In the genomic region with DNA sequence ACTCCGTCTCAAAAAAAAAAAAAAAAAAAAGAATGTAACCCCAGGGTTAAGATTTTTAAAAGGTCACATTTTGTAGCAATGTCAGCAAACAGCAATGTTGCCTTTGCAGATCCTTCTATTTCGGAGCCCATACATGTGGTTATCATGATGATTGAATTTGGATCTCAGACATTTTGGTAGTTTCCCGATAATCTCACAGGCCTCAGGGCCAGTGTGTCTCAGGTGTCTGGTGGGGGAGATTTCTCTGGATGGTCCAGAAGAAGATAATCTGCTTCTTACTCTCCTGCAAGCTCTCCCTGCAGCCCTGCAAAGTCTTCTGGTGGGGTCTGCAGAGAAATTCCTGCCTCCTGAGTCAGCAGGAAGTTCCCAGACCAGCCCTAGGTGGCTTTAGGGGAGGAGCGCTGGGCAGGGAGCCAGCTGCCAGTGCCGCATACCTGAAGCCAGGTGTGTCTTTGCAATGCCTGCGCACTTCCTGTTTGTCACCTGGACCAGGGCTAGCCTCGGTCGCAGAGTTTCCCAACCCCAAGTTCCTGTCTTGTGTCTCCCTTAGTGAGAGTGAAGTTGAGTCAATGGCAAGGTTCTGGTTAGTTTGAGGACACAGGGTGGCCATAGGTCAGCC, we compare ENCODE assay signal across 1 cellular context.
A peak's percentile ranks its signal among the peaks of the same experiment; 100 is the strongest.
TF ChIP-seq lines count a peak whose summit lies in the region.

No MANE protein-coding gene starts in this region.

TF ChIP-seq in HepG2, 621 proteins besides CTCF, POLR2A, EP300 and RAD21 (continued from another document and continues in another):
- no peak for TF ChIP-seq MZF1 (CRISPR knock-in tag; IDR thresholded peaks at IDR 0.05; ENCODE audit: borderline replicate concordance)
- no peak for TF ChIP-seq ELF4 (CRISPR knock-in tag; IDR thresholded peaks at IDR 0.05; ENCODE audit: borderline replicate concordance)
- TF ChIP-seq, protein P1, sequence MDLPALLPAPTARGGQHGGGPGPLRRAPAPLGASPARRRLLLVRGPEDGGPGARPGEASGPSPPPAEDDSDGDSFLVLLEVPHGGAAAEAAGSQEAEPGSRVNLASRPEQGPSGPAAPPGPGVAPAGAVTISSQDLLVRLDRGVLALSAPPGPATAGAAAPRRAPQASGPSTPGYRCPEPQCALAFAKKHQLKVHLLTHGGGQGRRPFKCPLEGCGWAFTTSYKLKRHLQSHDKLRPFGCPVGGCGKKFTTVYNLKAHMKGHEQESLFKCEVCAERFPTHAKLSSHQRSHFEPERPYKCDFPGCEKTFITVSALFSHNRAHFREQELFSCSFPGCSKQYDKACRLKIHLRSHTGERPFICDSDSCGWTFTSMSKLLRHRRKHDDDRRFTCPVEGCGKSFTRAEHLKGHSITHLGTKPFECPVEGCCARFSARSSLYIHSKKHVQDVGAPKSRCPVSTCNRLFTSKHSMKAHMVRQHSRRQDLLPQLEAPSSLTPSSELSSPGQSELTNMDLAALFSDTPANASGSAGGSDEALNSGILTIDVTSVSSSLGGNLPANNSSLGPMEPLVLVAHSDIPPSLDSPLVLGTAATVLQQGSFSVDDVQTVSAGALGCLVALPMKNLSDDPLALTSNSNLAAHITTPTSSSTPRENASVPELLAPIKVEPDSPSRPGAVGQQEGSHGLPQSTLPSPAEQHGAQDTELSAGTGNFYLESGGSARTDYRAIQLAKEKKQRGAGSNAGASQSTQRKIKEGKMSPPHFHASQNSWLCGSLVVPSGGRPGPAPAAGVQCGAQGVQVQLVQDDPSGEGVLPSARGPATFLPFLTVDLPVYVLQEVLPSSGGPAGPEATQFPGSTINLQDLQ (CRISPR knock-in tag; IDR thresholded peaks at IDR 0.05): no peak
- no peak for TF ChIP-seq PITX1 (CRISPR knock-in tag; IDR thresholded peaks at IDR 0.05)
- TF ChIP-seq, protein P2, sequence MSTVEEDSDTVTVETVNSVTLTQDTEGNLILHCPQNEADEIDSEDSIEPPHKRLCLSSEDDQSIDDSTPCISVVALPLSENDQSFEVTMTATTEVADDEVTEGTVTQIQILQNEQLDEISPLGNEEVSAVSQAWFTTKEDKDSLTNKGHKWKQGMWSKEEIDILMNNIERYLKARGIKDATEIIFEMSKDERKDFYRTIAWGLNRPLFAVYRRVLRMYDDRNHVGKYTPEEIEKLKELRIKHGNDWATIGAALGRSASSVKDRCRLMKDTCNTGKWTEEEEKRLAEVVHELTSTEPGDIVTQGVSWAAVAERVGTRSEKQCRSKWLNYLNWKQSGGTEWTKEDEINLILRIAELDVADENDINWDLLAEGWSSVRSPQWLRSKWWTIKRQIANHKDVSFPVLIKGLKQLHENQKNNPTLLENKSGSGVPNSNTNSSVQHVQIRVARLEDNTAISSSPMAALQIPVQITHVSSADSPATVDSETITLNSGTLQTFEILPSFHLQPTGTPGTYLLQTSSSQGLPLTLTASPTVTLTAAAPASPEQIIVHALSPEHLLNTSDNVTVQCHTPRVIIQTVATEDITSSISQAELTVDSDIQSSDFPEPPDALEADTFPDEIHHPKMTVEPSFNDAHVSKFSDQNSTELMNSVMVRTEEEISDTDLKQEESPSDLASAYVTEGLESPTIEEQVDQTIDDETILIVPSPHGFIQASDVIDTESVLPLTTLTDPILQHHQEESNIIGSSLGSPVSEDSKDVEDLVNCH (CRISPR knock-in tag; IDR thresholded peaks at IDR 0.05): no peak
- TF ChIP-seq POLR2G (IDR thresholded peaks at IDR 0.05; ENCODE audit: low read depth, low read length): no peak
- peak; percentile 98 for TF ChIP-seq ZEB1 (IDR thresholded peaks at IDR 0.05; ENCODE audit: insufficient replicate concordance, low read depth)
- TF ChIP-seq, protein P3, sequence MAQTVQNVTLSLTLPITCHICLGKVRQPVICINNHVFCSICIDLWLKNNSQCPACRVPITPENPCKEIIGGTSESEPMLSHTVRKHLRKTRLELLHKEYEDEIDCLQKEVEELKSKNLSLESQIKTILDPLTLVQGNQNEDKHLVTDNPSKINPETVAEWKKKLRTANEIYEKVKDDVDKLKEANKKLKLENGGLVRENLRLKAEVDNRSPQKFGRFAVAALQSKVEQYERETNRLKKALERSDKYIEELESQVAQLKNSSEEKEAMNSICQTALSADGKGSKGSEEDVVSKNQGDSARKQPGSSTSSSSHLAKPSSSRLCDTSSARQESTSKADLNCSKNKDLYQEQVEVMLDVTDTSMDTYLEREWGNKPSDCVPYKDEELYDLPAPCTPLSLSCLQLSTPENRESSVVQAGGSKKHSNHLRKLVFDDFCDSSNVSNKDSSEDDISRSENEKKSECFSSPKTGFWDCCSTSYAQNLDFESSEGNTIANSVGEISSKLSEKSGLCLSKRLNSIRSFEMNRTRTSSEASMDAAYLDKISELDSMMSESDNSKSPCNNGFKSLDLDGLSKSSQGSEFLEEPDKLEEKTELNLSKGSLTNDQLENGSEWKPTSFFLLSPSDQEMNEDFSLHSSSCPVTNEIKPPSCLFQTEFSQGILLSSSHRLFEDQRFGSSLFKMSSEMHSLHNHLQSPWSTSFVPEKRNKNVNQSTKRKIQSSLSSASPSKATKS (CRISPR knock-in tag; IDR thresholded peaks at IDR 0.05): no peak
- TF ChIP-seq ZNF761 (CRISPR knock-in tag; conservative IDR thresholded peaks at IDR 0.05): no peak
- no peak for TF ChIP-seq NR1H2 (CRISPR knock-in tag; IDR thresholded peaks at IDR 0.05; ENCODE audit: borderline replicate concordance, low read depth)
- no peak for TF ChIP-seq ZFP1 (CRISPR knock-in tag; IDR thresholded peaks at IDR 0.05)
- TF ChIP-seq, protein P4, sequence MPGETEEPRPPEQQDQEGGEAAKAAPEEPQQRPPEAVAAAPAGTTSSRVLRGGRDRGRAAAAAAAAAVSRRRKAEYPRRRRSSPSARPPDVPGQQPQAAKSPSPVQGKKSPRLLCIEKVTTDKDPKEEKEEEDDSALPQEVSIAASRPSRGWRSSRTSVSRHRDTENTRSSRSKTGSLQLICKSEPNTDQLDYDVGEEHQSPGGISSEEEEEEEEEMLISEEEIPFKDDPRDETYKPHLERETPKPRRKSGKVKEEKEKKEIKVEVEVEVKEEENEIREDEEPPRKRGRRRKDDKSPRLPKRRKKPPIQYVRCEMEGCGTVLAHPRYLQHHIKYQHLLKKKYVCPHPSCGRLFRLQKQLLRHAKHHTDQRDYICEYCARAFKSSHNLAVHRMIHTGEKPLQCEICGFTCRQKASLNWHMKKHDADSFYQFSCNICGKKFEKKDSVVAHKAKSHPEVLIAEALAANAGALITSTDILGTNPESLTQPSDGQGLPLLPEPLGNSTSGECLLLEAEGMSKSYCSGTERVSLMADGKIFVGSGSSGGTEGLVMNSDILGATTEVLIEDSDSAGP (CRISPR knock-in tag; IDR thresholded peaks at IDR 0.05; ENCODE audit: borderline replicate concordance): no peak
- TF ChIP-seq HIVEP1 (CRISPR knock-in tag; IDR thresholded peaks at IDR 0.05): no peak
- no peak for TF ChIP-seq ZNF891 (CRISPR knock-in tag; IDR thresholded peaks at IDR 0.05)
- no peak for TF ChIP-seq HOXD1 (CRISPR knock-in tag; IDR thresholded peaks at IDR 0.05)
- no peak for TF ChIP-seq ZNF816 (CRISPR knock-in tag; IDR thresholded peaks at IDR 0.05; ENCODE audit: borderline replicate concordance)
- no peak for TF ChIP-seq ZMAT3 (CRISPR knock-in tag; conservative IDR thresholded peaks at IDR 0.05)
- TF ChIP-seq ZNF382 (CRISPR knock-in tag; IDR thresholded peaks at IDR 0.05; ENCODE audit: borderline replicate concordance): no peak
- TF ChIP-seq, protein P5, sequence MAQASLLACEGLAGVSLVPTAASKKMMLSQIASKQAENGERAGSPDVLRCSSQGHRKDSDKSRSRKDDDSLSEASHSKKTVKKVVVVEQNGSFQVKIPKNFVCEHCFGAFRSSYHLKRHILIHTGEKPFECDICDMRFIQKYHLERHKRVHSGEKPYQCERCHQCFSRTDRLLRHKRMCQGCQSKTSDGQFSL (CRISPR knock-in tag; IDR thresholded peaks at IDR 0.05): no peak
- peak; percentile 82 for TF ChIP-seq FOSL2 (CRISPR knock-in tag; IDR thresholded peaks at IDR 0.05)
- no peak for TF ChIP-seq ZNF205 (CRISPR knock-in tag; IDR thresholded peaks at IDR 0.05)
- no peak for TF ChIP-seq CREM (IDR thresholded peaks at IDR 0.05)
- no peak for TF ChIP-seq CREM (CRISPR knock-in tag; IDR thresholded peaks at IDR 0.05)
- no peak for TF ChIP-seq GABPA (IDR thresholded peaks at IDR 0.05; ENCODE audit: low read depth, low read length)
- peak; percentile 44; the same call in 1 of the 2 replicates for TF ChIP-seq GABPA (CRISPR knock-in tag; IDR thresholded peaks at IDR 0.05; ENCODE audit: low read depth)
- TF ChIP-seq SMAD3 (CRISPR knock-in tag; IDR thresholded peaks at IDR 0.05): no peak
- TF ChIP-seq NFE2L2 (IDR thresholded peaks at IDR 0.05; ENCODE audit: low read length): no peak
- TF ChIP-seq ZNF432 (CRISPR knock-in tag; IDR thresholded peaks at IDR 0.05; ENCODE audit: borderline replicate concordance): no peak
- TF ChIP-seq ZBTB42 (CRISPR knock-in tag; IDR thresholded peaks at IDR 0.05): no peak
- TF ChIP-seq PPARG (CRISPR knock-in tag; conservative IDR thresholded peaks at IDR 0.05): no peak
- TF ChIP-seq ZNF563 (CRISPR knock-in tag; IDR thresholded peaks at IDR 0.05): 0 out of 2 replicates have a peak, but pooled peaks have one; percentile 34
- no peak for TF ChIP-seq RFX5 (IDR thresholded peaks at IDR 0.05; ENCODE audit: low read depth, low read length)
- TF ChIP-seq, protein P6, sequence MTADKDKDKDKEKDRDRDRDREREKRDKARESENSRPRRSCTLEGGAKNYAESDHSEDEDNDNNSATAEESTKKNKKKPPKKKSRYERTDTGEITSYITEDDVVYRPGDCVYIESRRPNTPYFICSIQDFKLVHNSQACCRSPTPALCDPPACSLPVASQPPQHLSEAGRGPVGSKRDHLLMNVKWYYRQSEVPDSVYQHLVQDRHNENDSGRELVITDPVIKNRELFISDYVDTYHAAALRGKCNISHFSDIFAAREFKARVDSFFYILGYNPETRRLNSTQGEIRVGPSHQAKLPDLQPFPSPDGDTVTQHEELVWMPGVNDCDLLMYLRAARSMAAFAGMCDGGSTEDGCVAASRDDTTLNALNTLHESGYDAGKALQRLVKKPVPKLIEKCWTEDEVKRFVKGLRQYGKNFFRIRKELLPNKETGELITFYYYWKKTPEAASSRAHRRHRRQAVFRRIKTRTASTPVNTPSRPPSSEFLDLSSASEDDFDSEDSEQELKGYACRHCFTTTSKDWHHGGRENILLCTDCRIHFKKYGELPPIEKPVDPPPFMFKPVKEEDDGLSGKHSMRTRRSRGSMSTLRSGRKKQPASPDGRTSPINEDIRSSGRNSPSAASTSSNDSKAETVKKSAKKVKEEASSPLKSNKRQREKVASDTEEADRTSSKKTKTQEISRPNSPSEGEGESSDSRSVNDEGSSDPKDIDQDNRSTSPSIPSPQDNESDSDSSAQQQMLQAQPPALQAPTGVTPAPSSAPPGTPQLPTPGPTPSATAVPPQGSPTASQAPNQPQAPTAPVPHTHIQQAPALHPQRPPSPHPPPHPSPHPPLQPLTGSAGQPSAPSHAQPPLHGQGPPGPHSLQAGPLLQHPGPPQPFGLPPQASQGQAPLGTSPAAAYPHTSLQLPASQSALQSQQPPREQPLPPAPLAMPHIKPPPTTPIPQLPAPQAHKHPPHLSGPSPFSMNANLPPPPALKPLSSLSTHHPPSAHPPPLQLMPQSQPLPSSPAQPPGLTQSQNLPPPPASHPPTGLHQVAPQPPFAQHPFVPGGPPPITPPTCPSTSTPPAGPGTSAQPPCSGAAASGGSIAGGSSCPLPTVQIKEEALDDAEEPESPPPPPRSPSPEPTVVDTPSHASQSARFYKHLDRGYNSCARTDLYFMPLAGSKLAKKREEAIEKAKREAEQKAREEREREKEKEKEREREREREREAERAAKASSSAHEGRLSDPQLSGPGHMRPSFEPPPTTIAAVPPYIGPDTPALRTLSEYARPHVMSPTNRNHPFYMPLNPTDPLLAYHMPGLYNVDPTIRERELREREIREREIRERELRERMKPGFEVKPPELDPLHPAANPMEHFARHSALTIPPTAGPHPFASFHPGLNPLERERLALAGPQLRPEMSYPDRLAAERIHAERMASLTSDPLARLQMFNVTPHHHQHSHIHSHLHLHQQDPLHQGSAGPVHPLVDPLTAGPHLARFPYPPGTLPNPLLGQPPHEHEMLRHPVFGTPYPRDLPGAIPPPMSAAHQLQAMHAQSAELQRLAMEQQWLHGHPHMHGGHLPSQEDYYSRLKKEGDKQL (CRISPR knock-in tag; IDR thresholded peaks at IDR 0.05; ENCODE audit: low read depth): no peak
- TF ChIP-seq, protein P7, sequence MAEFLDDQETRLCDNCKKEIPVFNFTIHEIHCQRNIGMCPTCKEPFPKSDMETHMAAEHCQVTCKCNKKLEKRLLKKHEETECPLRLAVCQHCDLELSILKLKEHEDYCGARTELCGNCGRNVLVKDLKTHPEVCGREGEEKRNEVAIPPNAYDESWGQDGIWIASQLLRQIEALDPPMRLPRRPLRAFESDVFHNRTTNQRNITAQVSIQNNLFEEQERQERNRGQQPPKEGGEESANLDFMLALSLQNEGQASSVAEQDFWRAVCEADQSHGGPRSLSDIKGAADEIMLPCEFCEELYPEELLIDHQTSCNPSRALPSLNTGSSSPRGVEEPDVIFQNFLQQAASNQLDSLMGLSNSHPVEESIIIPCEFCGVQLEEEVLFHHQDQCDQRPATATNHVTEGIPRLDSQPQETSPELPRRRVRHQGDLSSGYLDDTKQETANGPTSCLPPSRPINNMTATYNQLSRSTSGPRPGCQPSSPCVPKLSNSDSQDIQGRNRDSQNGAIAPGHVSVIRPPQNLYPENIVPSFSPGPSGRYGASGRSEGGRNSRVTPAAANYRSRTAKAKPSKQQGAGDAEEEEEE (CRISPR knock-in tag; IDR thresholded peaks at IDR 0.05; ENCODE audit: borderline replicate concordance): no peak
- TF ChIP-seq SNAI1 (CRISPR knock-in tag; IDR thresholded peaks at IDR 0.05; ENCODE audit: borderline replicate concordance): no peak
- TF ChIP-seq ZBTB38 (CRISPR knock-in tag; IDR thresholded peaks at IDR 0.05): 0 out of 2 replicates have a peak, but pooled peaks have one; percentile 12
- no peak for TF ChIP-seq ZNF83 (CRISPR knock-in tag; IDR thresholded peaks at IDR 0.05; ENCODE audit: borderline replicate concordance)
- TF ChIP-seq ELF1 (CRISPR knock-in tag; IDR thresholded peaks at IDR 0.05): 0 out of 2 replicates have a peak, but pooled peaks have one; percentile 31
- TF ChIP-seq PAWR (CRISPR knock-in tag; IDR thresholded peaks at IDR 0.05; ENCODE audit: borderline replicate concordance): no peak
- TF ChIP-seq FOXA3 (CRISPR knock-in tag; IDR thresholded peaks at IDR 0.05): no peak
- TF ChIP-seq SP1 (IDR thresholded peaks at IDR 0.05): no peak
- no peak for TF ChIP-seq SP1 (CRISPR knock-in tag; IDR thresholded peaks at IDR 0.05)
- TF ChIP-seq ZNF549 (CRISPR knock-in tag; IDR thresholded peaks at IDR 0.05): no peak
- TF ChIP-seq HMGA1 (CRISPR knock-in tag; conservative IDR thresholded peaks at IDR 0.05): no peak
- TF ChIP-seq HMG20A (CRISPR knock-in tag; IDR thresholded peaks at IDR 0.05; ENCODE audit: borderline replicate concordance): no peak
- TF ChIP-seq ZNF326 (CRISPR knock-in tag; IDR thresholded peaks at IDR 0.05; ENCODE audit: borderline replicate concordance): no peak
- TF ChIP-seq, protein P8, sequence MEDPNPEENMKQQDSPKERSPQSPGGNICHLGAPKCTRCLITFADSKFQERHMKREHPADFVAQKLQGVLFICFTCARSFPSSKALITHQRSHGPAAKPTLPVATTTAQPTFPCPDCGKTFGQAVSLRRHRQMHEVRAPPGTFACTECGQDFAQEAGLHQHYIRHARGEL (CRISPR knock-in tag; IDR thresholded peaks at IDR 0.05): no peak
- TF ChIP-seq REPIN1 (CRISPR knock-in tag; IDR thresholded peaks at IDR 0.05; ENCODE audit: borderline replicate concordance, low read depth): no peak
